Comparison of ENCODE assay signal across 8 cellular contexts in genomic region chr2:65056215-65056989, GRCh38. TPM values are rescaled to one million over a fixed set of nuclear protein-coding genes. Genes with fewer than 3 reads are reported as not detected.
DNase-seq lines count a peak whose midpoint lies in the region; ATAC-seq and TF ChIP-seq lines count a peak whose summit lies in the region.

Gene CEP68 (plus strand): TSS chr2:65056416. CDS start chr2:65069445, 13,029 bp downstream.

- H3K4me3 ChIP-seq in gastroesophageal sphincter (peak within 1 kb of the TSS; percentile 53 to 91), neuronal stem cell (ENCODE audit: low read length in 2 of 2) (peak within 1 kb of the TSS; percentile 64 to 93), subcutaneous abdominal adipose tissue (ENCODE audit: low read depth in 1 of 5, low read length in 5 of 5) (peak within 1 kb of the TSS; percentile 77 to 92 (median 88))

- no peak within 1 kb of the TSS for H4K8ac ChIP-seq in neuronal stem cell (ENCODE audit: low read depth, low read length)

- peaks cover 0 to 52% (median 9%) of the 10 kb centered on the region in 3 donors for H3K4me1 ChIP-seq in gastroesophageal sphincter
- H3K4me1 ChIP-seq in neuronal stem cell (ENCODE audit: control insufficient read depth in 2 of 2, insufficient read depth in 1 of 2, low read depth in 1 of 2, low read length in 2 of 2) = peaks cover 2 to 9% of the 10 kb centered on the region in 2 donors
- peaks cover 2 to 64% (median 57%) of the 10 kb centered on the region in 5 donors for H3K4me1 ChIP-seq in subcutaneous abdominal adipose tissue (ENCODE audit: control insufficient read depth in 5 of 5, insufficient read depth in 5 of 5, low read length in 5 of 5)

- H3K79me1 ChIP-seq in neuronal stem cell (ENCODE audit: low read depth, low read length) = peaks cover 2% of the 10 kb centered on the region

- no peaks in the 10 kb centered on the region for H3K36me3 Mint-ChIP-seq in HFFc6 (ENCODE audit: low read depth)
- peaks cover 3% of the 10 kb centered on the region for H3K36me3 Mint-ChIP-seq in activated naive CD4-positive, alpha-beta T cell treated with anti-CD3 and anti-CD28 coated beads, Interleukin-2, amount 10 ng/mL, durations not matched to agents 7 days and 5 days

- H4K91ac ChIP-seq in neuronal stem cell (ENCODE audit: low read depth, low read length, poor library complexity) = no peak within 1 kb of the TSS

- peak within 1 kb of the TSS; percentile 93 for H3K18ac ChIP-seq in neuronal stem cell (ENCODE audit: low read length)

- peak within 1 kb of the TSS; percentile 78 for H3K27ac Mint-ChIP-seq in HFFc6
- peak within 1 kb of the TSS; percentile 95 for H3K27ac Mint-ChIP-seq in activated naive CD4-positive, alpha-beta T cell treated with anti-CD3 and anti-CD28 coated beads, Interleukin-2, amount 10 ng/mL, durations not matched to agents 7 days and 5 days

- ATAC-seq in gastroesophageal sphincter = peak; percentile 98

- peak within 1 kb of the TSS; percentile 31 for H2BK5ac ChIP-seq in neuronal stem cell (ENCODE audit: low read length)

- peak within 1 kb of the TSS; percentile 57 to 94 (median 92) for H3K27ac ChIP-seq in gastroesophageal sphincter
- H3K27ac ChIP-seq in neuronal stem cell (replicated peaks; ENCODE audit: low read length) = peak within 1 kb of the TSS; percentile 47
- peak within 1 kb of the TSS; percentile 82 for H3K27ac ChIP-seq in subcutaneous abdominal adipose tissue (ENCODE audit: low read depth, low read length)

- H3K27me3 Mint-ChIP-seq in HFFc6 (ENCODE audit: insufficient read depth) = peaks cover 3% of the 10 kb centered on the region
- H3K27me3 Mint-ChIP-seq in activated naive CD4-positive, alpha-beta T cell treated with anti-CD3 and anti-CD28 coated beads, Interleukin-2, amount 10 ng/mL, durations not matched to agents 7 days and 5 days = no peaks in the 10 kb centered on the region

- H3K36me3 ChIP-seq in gastroesophageal sphincter (no peaks in the 10 kb centered on the region), neuronal stem cell (replicated peaks in 1 of 2; ENCODE audit: control insufficient read depth in 2 of 2, insufficient read depth in 2 of 2, low read length in 2 of 2) (peaks cover 1 to 12% of the 10 kb centered on the region in 2 donors), subcutaneous abdominal adipose tissue (ENCODE audit: control insufficient read depth in 5 of 5, insufficient read depth in 5 of 5, low read length in 5 of 5) (no peaks in the 10 kb centered on the region)

- no peak within 1 kb of the TSS for H2BK12ac ChIP-seq in neuronal stem cell (ENCODE audit: low read length)

- H3K4me2 ChIP-seq in neuronal stem cell (ENCODE audit: insufficient read depth, low read length, poor library complexity, severe bottlenecking) = peak within 1 kb of the TSS; percentile 88

- peak within 1 kb of the TSS; percentile 95 for H3K23ac ChIP-seq in neuronal stem cell (ENCODE audit: low read depth, low read length, poor library complexity)

- no peak within 1 kb of the TSS for H3K14ac ChIP-seq in neuronal stem cell (ENCODE audit: low read length)

- no peak; the same call in 1 of the 2 replicates for TF ChIP-seq CTCF in HFFc6 (IDR thresholded peaks at IDR 0.05)
- peak in 2 of 4 experiments; percentile 26 to 28 for TF ChIP-seq CTCF in gastroesophageal sphincter (IDR thresholded peaks at IDR 0.05)

- H2BK15ac ChIP-seq in neuronal stem cell (ENCODE audit: low read length) = no peak within 1 kb of the TSS

- H3K4me3 Mint-ChIP-seq in HFFc6 = peak within 1 kb of the TSS; percentile 98
- peak within 1 kb of the TSS; percentile 95 for H3K4me3 Mint-ChIP-seq in activated naive CD4-positive, alpha-beta T cell treated with anti-CD3 and anti-CD28 coated beads, Interleukin-2, amount 10 ng/mL, durations not matched to agents 7 days and 5 days

- H3K9me3 ChIP-seq in gastroesophageal sphincter (no peaks in the 10 kb centered on the region), neuronal stem cell (replicated peaks in 1 of 2; ENCODE audit: control insufficient read depth in 2 of 2, insufficient read depth in 1 of 2, low read depth in 1 of 2, low read length in 2 of 2) (peaks cover 0 to 6% of the 10 kb centered on the region in 2 donors), subcutaneous abdominal adipose tissue (ENCODE audit: control insufficient read depth in 5 of 5, low read length in 5 of 5) (no peaks in the 10 kb centered on the region)

- H3K4ac ChIP-seq in neuronal stem cell (ENCODE audit: low read length) = no peak within 1 kb of the TSS

- DNase-seq in GM04504 (ENCODE audit: low read depth) = peak; percentile 92
- peak; percentile 96 for DNase-seq in HFFc6
- peak; percentile 98 for DNase-seq in NAMALWA (ENCODE audit: low spot score)
- DNase-seq in SK-MEL-5 (ENCODE audit: low read depth, low spot score) = peak; percentile 99
- peak; percentile 98 for DNase-seq in activated naive CD4-positive, alpha-beta T cell treated with anti-CD3 and anti-CD28 coated beads, Interleukin-2, amount 10 ng/mL, durations not matched to agents 7 days and 5 days
- peak; percentile 97 for DNase-seq in neuronal stem cell (ENCODE audit: low spot score)

- H2AK5ac ChIP-seq in neuronal stem cell (ENCODE audit: low read depth, low read length) = no peak within 1 kb of the TSS

- H3K9ac ChIP-seq in neuronal stem cell (ENCODE audit: low read depth, low read length, poor library complexity) (peak within 1 kb of the TSS; percentile 86), subcutaneous abdominal adipose tissue (ENCODE audit: low read length in 5 of 5) (peak within 1 kb of the TSS; percentile 71 to 82 (median 81))

- H3K27me3 ChIP-seq in gastroesophageal sphincter (no peaks in the 10 kb centered on the region), neuronal stem cell (ENCODE audit: control insufficient read depth in 3 of 3, insufficient read depth in 3 of 3, low read depth in 1 of 3, low read length in 3 of 3) (no peaks in the 10 kb centered on the region), subcutaneous abdominal adipose tissue (ENCODE audit: control insufficient read depth in 5 of 5, insufficient read depth in 4 of 5, low read length in 5 of 5) (no peaks in the 10 kb centered on the region)

- H3K9me3 Mint-ChIP-seq in HFFc6 = no peaks in the 10 kb centered on the region
- no peaks in the 10 kb centered on the region for H3K9me3 Mint-ChIP-seq in activated naive CD4-positive, alpha-beta T cell treated with anti-CD3 and anti-CD28 coated beads, Interleukin-2, amount 10 ng/mL, durations not matched to agents 7 days and 5 days

- TF ChIP-seq POLR2A in gastroesophageal sphincter (IDR thresholded peaks at IDR 0.05) = peak; percentile 84 to 87

- H2AFZ ChIP-seq in neuronal stem cell (ENCODE audit: low read length) = peak within 1 kb of the TSS; percentile 95

- peak within 1 kb of the TSS; percentile 30 for H2BK120ac ChIP-seq in neuronal stem cell (ENCODE audit: low read depth, low read length)

- H3K4me1 Mint-ChIP-seq in HFFc6 (ENCODE audit: low read depth) = peaks cover 31% of the 10 kb centered on the region
- H3K4me1 Mint-ChIP-seq in activated naive CD4-positive, alpha-beta T cell treated with anti-CD3 and anti-CD28 coated beads, Interleukin-2, amount 10 ng/mL, durations not matched to agents 7 days and 5 days = peaks cover 64% of the 10 kb centered on the region

- in situ Hi-C loops in SK-MEL-5 (cut with HindIII; ENCODE audit: low pct_unique_long_range_greater_than_20kb, low sequenced_read_pairs) = no loop called here

- WGBS in gastroesophageal sphincter (ENCODE audit: low coverage in 1 of 2), 2 donors = 0% methylated on average over 3 of the region's 95 CpGs; no CpG with 5 or more reads in 1 of the 2 donors
- WGBS in neuronal stem cell (ENCODE audit: extremely low coverage in 2 of 2, insufficient read length in 2 of 2, insufficient replicate concordance in 1 of 2), 2 donors = no CpG with 5 or more reads among the region's 95 CpGs

- TF ChIP-seq EP300 in gastroesophageal sphincter (IDR thresholded peaks at IDR 0.05) = no peak

- CTCF ChIA-PET in activated naive CD4-positive, alpha-beta T cell treated with anti-CD3 and anti-CD28 coated beads, Interleukin-2, amount 10 ng/mL, durations not matched to agents 7 days and 5 days (lab: Charles Lee) = interaction anchor here (1.1 to 1.9 kb wide), 3 partner anchors 9 to 138 kb away, joined by 3 to 14 read pairs (median 5); no protein-coding TSS in a partner anchor

RNA-seq across cellular contexts. Expression of gene CEP68, which starts in this region (rescaled TPM):
- 1 to 10 TPM; 5.7 to 9.7 (median 7.1) TPM for total RNA-seq in HFFc6 (2021; fragmentation: NEBNext Ultra II Directional; extraction: Animal tissue kit (Norgen Biotek cat#: 25700))
- total RNA-seq in SK-MEL-5 (2014; rRNA removed; shearing (Covaris generic)) = 12.3 and 14.6 TPM in 2 replicates
- 14.8 and 16.1 TPM in 2 replicates for polyA plus RNA-seq in SK-MEL-5 (2015; cell fraction: cytosol; rRNA removed)
- polyA plus RNA-seq in SK-MEL-5 (2015; cell fraction: nucleus; rRNA removed) = 17.7 and 24.2 TPM in 2 replicates
- 10 to 100 TPM; 26.3 to 48.9 (median 30.3) TPM for total RNA-seq in gastroesophageal sphincter
- 20.9 TPM for polyA plus RNA-seq in neuronal stem cell (2013, experiment 1 of 2)
- polyA plus RNA-seq in neuronal stem cell (2013, experiment 2 of 2) = 21.5 TPM

Comparison
In these comparisons a context has a peak if more than half of its experiments do, and no peak if none do; other contexts are left out.
1. Peak in every context shown above with its lines: DNase-seq, ATAC-seq, H3K4me3 ChIP-seq and H3K27ac ChIP-seq.